Comparison of ENCODE assay signal across 11 cellular contexts in the genomic region with DNA sequence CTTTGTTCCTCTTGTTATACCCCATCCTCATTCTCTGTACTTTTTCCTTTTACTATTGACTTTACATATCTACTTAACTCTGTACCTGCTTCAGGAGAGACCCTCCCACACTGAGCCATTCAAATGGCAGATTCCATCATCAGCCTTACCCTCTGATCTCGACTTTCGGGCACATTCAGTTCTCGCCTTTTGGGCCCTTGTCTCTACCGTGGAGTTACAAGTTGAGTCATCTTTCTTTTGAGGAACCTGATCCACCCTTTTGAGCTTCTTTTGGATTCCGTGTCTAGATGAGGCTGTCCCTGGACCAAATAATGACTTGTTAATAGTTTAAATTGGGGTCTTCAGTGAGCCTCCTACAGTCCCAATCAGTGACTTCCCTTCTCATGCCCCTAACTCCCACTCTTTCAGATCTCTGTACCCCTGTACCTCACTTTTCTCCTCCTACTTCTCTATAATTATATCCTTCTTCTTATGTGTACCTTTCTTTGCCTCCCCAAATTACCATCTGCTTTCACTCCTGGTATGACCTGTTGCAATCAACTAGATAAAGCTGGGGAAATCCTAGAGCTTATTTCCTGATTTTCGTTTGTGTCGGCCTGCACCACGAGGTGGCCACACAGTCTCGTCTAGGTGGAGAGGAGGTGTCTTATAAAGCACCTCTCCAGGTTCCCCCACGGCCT. TPM values are rescaled to one million over a fixed set of nuclear protein-coding genes. Genes with fewer than 3 reads are reported as not detected.
DNase-seq lines count a peak whose midpoint lies in the region; ATAC-seq and TF ChIP-seq lines count a peak whose summit lies in the region.
"Had no signal": no experiment of that assay in that cellular context is flagged by ENCODE, and none has a peak within 500 bp of the region (broad histone marks: within the 10 kb centered on the region; RNA-seq: fewer than 3 reads in every experiment).

No MANE protein-coding gene starts in this region.

- CTCF ChIA-PET in naive thymus-derived CD4-positive, alpha-beta T cell (lab: Charles Lee), result interaction anchor here (0.6 to 1.2 kb wide), 3 partner anchors 15 to 412 kb away, joined by 3 to 6 read pairs (median 3); no protein-coding TSS in a partner anchor

- no peak for TF ChIP-seq CTCF in osteocyte (IDR thresholded peaks at IDR 0.05)

- no peaks in the 10 kb centered on the region for H3K27me3 ChIP-seq in naive thymus-derived CD4-positive, alpha-beta T cell (ENCODE audit: control insufficient read depth in 2 of 2, insufficient read depth in 2 of 2, low read length in 2 of 2)
- H3K27me3 ChIP-seq: heart right ventricle had no signal

- intact Hi-C loops in naive thymus-derived CD4-positive, alpha-beta T cell (cut with micrococcal nuclease), result loop anchor here in 1 of 2 donors (5.0 kb wide), 1 partner anchor 410 kb away; no protein-coding TSS in a partner anchor

- H3K27ac Mint-ChIP-seq in naive thymus-derived CD4-positive, alpha-beta T cell, result peak overlapping the region; percentile 9 to 89 (median 34)
- H3K27ac Mint-ChIP-seq in osteocyte (ENCODE audit: unreplicated experiment), result no peak overlapping the region

- peaks cover 45 to 95% (median 45%) of the 10 kb centered on the region in 3 experiments for H3K36me3 ChIP-seq in naive thymus-derived CD4-positive, alpha-beta T cell (ENCODE audit: control insufficient read depth in 2 of 3, insufficient read depth in 3 of 3, low read length in 3 of 3)

- no peaks in the 10 kb centered on the region for H3K4me1 ChIP-seq in naive thymus-derived CD4-positive, alpha-beta T cell (ENCODE audit: control insufficient read depth in 2 of 2, insufficient read depth in 2 of 2, low read length in 2 of 2)

- H3K27me3 Mint-ChIP-seq in naive thymus-derived CD4-positive, alpha-beta T cell, result no peaks in the 10 kb centered on the region
- no peaks in the 10 kb centered on the region for H3K27me3 Mint-ChIP-seq in osteocyte (ENCODE audit: unreplicated experiment)

- no peak overlapping the region for H3K27ac ChIP-seq in naive thymus-derived CD4-positive, alpha-beta T cell (ENCODE audit: low read depth, low read length)

- peak; percentile 54 for ATAC-seq in GM21786 (IDR thresholded peaks at IDR 0.05; ENCODE audit: unreplicated experiment)
- ATAC-seq in naive thymus-derived CD4-positive, alpha-beta T cell, result no peak
- ATAC-seq: Panc1 had no signal

- peaks cover 31 to 85% (median 70%) of the 10 kb centered on the region in 5 donors for H3K36me3 Mint-ChIP-seq in naive thymus-derived CD4-positive, alpha-beta T cell
- peaks cover 66% of the 10 kb centered on the region for H3K36me3 Mint-ChIP-seq in osteocyte (ENCODE audit: unreplicated experiment)

- no peak overlapping the region for H3K4me3 ChIP-seq in naive thymus-derived CD4-positive, alpha-beta T cell (ENCODE audit: low read length)
- H3K4me3 ChIP-seq: heart right ventricle had no signal

- H3K4me3 Mint-ChIP-seq in naive thymus-derived CD4-positive, alpha-beta T cell, result peak overlapping the region in 1 of 10 donors; percentile 5
- H3K4me3 Mint-ChIP-seq in osteocyte (ENCODE audit: unreplicated experiment), result no peak overlapping the region

- H3K9me3 ChIP-seq in naive thymus-derived CD4-positive, alpha-beta T cell (ENCODE audit: control insufficient read depth in 2 of 3, low read length in 3 of 3), result peaks cover 0 to 5% (median 0%) of the 10 kb centered on the region in 3 experiments

- POLR2A ChIA-PET in naive thymus-derived CD4-positive, alpha-beta T cell (lab: Charles Lee), result no interaction called here

- peaks cover 5 to 25% (median 12%) of the 10 kb centered on the region in 7 donors for H3K4me1 Mint-ChIP-seq in naive thymus-derived CD4-positive, alpha-beta T cell
- no peaks in the 10 kb centered on the region for H3K4me1 Mint-ChIP-seq in osteocyte (ENCODE audit: unreplicated experiment)

- peaks cover 0 to 1% (median 0%) of the 10 kb centered on the region in 11 donors for H3K9me3 Mint-ChIP-seq in naive thymus-derived CD4-positive, alpha-beta T cell
- peaks cover 4% of the 10 kb centered on the region for H3K9me3 Mint-ChIP-seq in osteocyte (ENCODE audit: unreplicated experiment)

- peak; percentile 32 for DNase-seq in activated CD4-positive, alpha-beta T cell treated with anti-CD3 and anti-CD28 coated beads for 48 hours
- no peak for DNase-seq in activated CD4-positive, alpha-beta T cell treated with anti-CD3 and anti-CD28 coated beads for 4 hours
- DNase-seq in NAMALWA (ENCODE audit: low spot score), result peak; percentile 52
- no peak for DNase-seq in naive thymus-derived CD4-positive, alpha-beta T cell
- no peak for DNase-seq in osteocyte (ENCODE audit: extremely low spot score, unreplicated experiment)
- DNase-seq in NCI-H2081 treated with DMSO at 0.1 percent for 48 hours (lab: John Stamatoyannopoulos, UW), result no peak
- DNase-seq in OCI-M2 (lab: John Stamatoyannopoulos, UW; ENCODE audit: unreplicated experiment), result no peak
- DNase-seq: HCEC 1CT had no signal

RNA-seq across cellular contexts. Expression of gene SP110, which starts 17.2 kb away (rescaled TPM):
- total RNA-seq in naive thymus-derived CD4-positive, alpha-beta T cell, result 100 to 1,000 TPM in 4 of 5 experiments, 10 to 100 TPM in 1; 97.5 to 182 (median 117) TPM
- polyA plus RNA-seq in naive thymus-derived CD4-positive, alpha-beta T cell, result 100 to 1,000 TPM in 1 of 2 donors, 10 to 100 TPM in 1; 89.8 to 101 TPM
- total RNA-seq in osteocyte, result 23.6 and 24.1 TPM in 2 replicates

RNA-seq across cellular contexts. Expression of gene SP140, which starts 23.0 kb away (rescaled TPM):
- 100 to 1,000 TPM in 1 of 5 experiments, 10 to 100 TPM in 4; 34.5 to 120 (median 45.2) TPM for total RNA-seq in naive thymus-derived CD4-positive, alpha-beta T cell
- polyA plus RNA-seq in naive thymus-derived CD4-positive, alpha-beta T cell, result 10 to 100 TPM; 11.3 to 13.0 TPM
- total RNA-seq in osteocyte, result 0.65 and 1.0 TPM in 2 replicates

Comparison
In these comparisons a context has a peak if more than half of its experiments do, and no peak if none do; other contexts are left out.
1. DNase-seq: peak in activated CD4-positive, alpha-beta T cell treated with anti-CD3 and anti-CD28 coated beads for 48 hours (single experiment) and NAMALWA (single experiment); none in activated CD4-positive, alpha-beta T cell treated with anti-CD3 and anti-CD28 coated beads for 4 hours (0 of 2), naive thymus-derived CD4-positive, alpha-beta T cell (0 of 9), osteocyte (single experiment), NCI-H2081 treated with DMSO at 0.1 percent for 48 hours (single experiment) and OCI-M2 (single experiment).
2. RNA of gene SP140, which starts 23.0 kb away (total RNA-seq): 34.5 to 120 TPM in naive thymus-derived CD4-positive, alpha-beta T cell; 0.65 to 1.0 TPM in osteocyte; every median in the first group is over 10 times any median in the second.